Comparison of ENCODE assay signal across 14 cellular contexts in genomic region chr20:48659888-48660287, GRCh38.
DNase-seq lines count a peak whose midpoint lies in the region; ATAC-seq and TF ChIP-seq lines count a peak whose summit lies in the region.
"Had no signal": no experiment of that assay in that cellular context is flagged by ENCODE, and none has a peak within 500 bp of the region (broad histone marks: within the 10 kb centered on the region; RNA-seq: fewer than 3 reads in every experiment).

No MANE protein-coding gene starts in this region.

- CTCF ChIA-PET in activated CD4-positive, alpha-beta memory T cell treated with anti-CD3 and anti-CD28 coated beads for 36 hours (lab: Charles Lee), result interaction anchor here (5.5 kb wide), 1 partner anchor 248 kb away, joined by 171 read pairs; no protein-coding TSS in a partner anchor
- CTCF ChIA-PET in activated CD4-positive, alpha-beta memory T cell treated with anti-CD3 and anti-CD28 coated beads, Interleukin-2, amount 10 ng/mL, durations not matched to agents 7 days and 5 days (lab: Charles Lee), result interaction anchor here (0.7 to 2.9 kb wide), 2 partner anchors 246 to 249 kb away, joined by 3 to 18 read pairs; no protein-coding TSS in a partner anchor

- H3K9me3 ChIP-seq in T-helper 17 cell (ENCODE audit: control insufficient read depth, low read length, poor library complexity, severe bottlenecking), result no peaks in the 10 kb centered on the region

- DNase-seq in activated CD4-positive, alpha-beta memory T cell treated with anti-CD3 and anti-CD28 coated beads for 36 hours, result no peak
- DNase-seq in activated CD4-positive, alpha-beta memory T cell treated with anti-CD3 and anti-CD28 coated beads, Interleukin-2, amount 10 ng/mL, durations not matched to agents 7 days and 5 days, result no peak
- no peak for DNase-seq in T-helper 17 cell
- DNase-seq in endothelial cell (ENCODE audit: low spot score), result no peak
- no peak for DNase-seq in left colon
- no peak for DNase-seq in stimulated activated naive CD4-positive, alpha-beta T cell treated with Interleukin-2 at 50 U/mL for 16 hours (lab: John Stamatoyannopoulos, UW)
- no peak for DNase-seq in NCI-H1105 treated with DMSO at 0.1 percent for 48 hours (lab: John Stamatoyannopoulos, UW)
- DNase-seq: activated CD4-positive, alpha-beta T cell treated with anti-CD3 and anti-CD28 coated beads for 1 hour; activated effector memory CD4-positive, alpha-beta T cell treated with Interleukin-2 at 50 U/mL for 16 hours; KBM-7; NCI-H2029; stimulated activated CD4-positive, alpha-beta T cell treated with anti-CD3 and anti-CD28 coated beads, Interleukin-12 subunit alpha, Interleukin-12 subunit beta, amount 100 ng/mL, for 4 hours had no signal

- H3K27ac ChIP-seq in temporal lobe (ENCODE audit: low read depth, low read length), result peak overlapping the region; percentile 98
- H3K27ac ChIP-seq: cardiac muscle cell had no signal

- H3K4me3 Mint-ChIP-seq in activated CD4-positive, alpha-beta memory T cell treated with anti-CD3 and anti-CD28 coated beads for 36 hours, result no peak overlapping the region
- no peak overlapping the region for H3K4me3 Mint-ChIP-seq in activated CD4-positive, alpha-beta memory T cell treated with anti-CD3 and anti-CD28 coated beads, Interleukin-2, amount 10 ng/mL, durations not matched to agents 7 days and 5 days
- H3K4me3 Mint-ChIP-seq in T-helper 17 cell (no peak overlapping the region), endothelial cell (ENCODE audit: unreplicated experiment) (peak overlapping the region; percentile 47)

- intact Hi-C loops in activated CD4-positive, alpha-beta memory T cell treated with anti-CD3 and anti-CD28 coated beads for 36 hours (cut with micrococcal nuclease), result loop anchor here (5.0 kb wide), 1 partner anchor 157 kb away; no protein-coding TSS in a partner anchor
- intact Hi-C loops in left colon (cut with DNase I, micrococcal nuclease), result loop anchor here in 1 of 2 donors (5.0 kb wide), 1 partner anchor 247 kb away; no protein-coding TSS in a partner anchor

- H3K27me3 Mint-ChIP-seq in activated CD4-positive, alpha-beta memory T cell treated with anti-CD3 and anti-CD28 coated beads for 36 hours, result no peaks in the 10 kb centered on the region
- no peaks in the 10 kb centered on the region for H3K27me3 Mint-ChIP-seq in activated CD4-positive, alpha-beta memory T cell treated with anti-CD3 and anti-CD28 coated beads, Interleukin-2, amount 10 ng/mL, durations not matched to agents 7 days and 5 days
- H3K27me3 Mint-ChIP-seq in T-helper 17 cell (no peaks in the 10 kb centered on the region), endothelial cell (ENCODE audit: unreplicated experiment) (peaks cover 27% of the 10 kb centered on the region)

- ATAC-seq in T-helper 17 cell (no peak), left colon (no peak)

- peaks cover 4% of the 10 kb centered on the region for H3K9me3 Mint-ChIP-seq in activated CD4-positive, alpha-beta memory T cell treated with anti-CD3 and anti-CD28 coated beads for 36 hours
- H3K9me3 Mint-ChIP-seq in activated CD4-positive, alpha-beta memory T cell treated with anti-CD3 and anti-CD28 coated beads, Interleukin-2, amount 10 ng/mL, durations not matched to agents 7 days and 5 days, result no peaks in the 10 kb centered on the region
- no peaks in the 10 kb centered on the region for H3K9me3 Mint-ChIP-seq in endothelial cell (ENCODE audit: unreplicated experiment)

- TF ChIP-seq CTCF in endothelial cell (IDR thresholded peaks at IDR 0.05; ENCODE audit: unreplicated experiment), result no peak

- POLR2A ChIA-PET in activated CD4-positive, alpha-beta memory T cell treated with anti-CD3 and anti-CD28 coated beads for 36 hours (lab: Charles Lee), result no interaction called here
- POLR2A ChIA-PET in activated CD4-positive, alpha-beta memory T cell treated with anti-CD3 and anti-CD28 coated beads, Interleukin-2, amount 10 ng/mL, durations not matched to agents 7 days and 5 days (lab: Charles Lee), result no interaction called here

- H3K27ac Mint-ChIP-seq in activated CD4-positive, alpha-beta memory T cell treated with anti-CD3 and anti-CD28 coated beads for 36 hours, result peak overlapping the region; percentile 47
- no peak overlapping the region for H3K27ac Mint-ChIP-seq in activated CD4-positive, alpha-beta memory T cell treated with anti-CD3 and anti-CD28 coated beads, Interleukin-2, amount 10 ng/mL, durations not matched to agents 7 days and 5 days
- H3K27ac Mint-ChIP-seq in T-helper 17 cell (peak overlapping the region; percentile 86), endothelial cell (ENCODE audit: unreplicated experiment) (peak overlapping the region; percentile 79)

- H3K4me1 Mint-ChIP-seq in activated CD4-positive, alpha-beta memory T cell treated with anti-CD3 and anti-CD28 coated beads for 36 hours (ENCODE audit: low read depth), result peaks cover 1% of the 10 kb centered on the region
- H3K4me1 Mint-ChIP-seq in activated CD4-positive, alpha-beta memory T cell treated with anti-CD3 and anti-CD28 coated beads, Interleukin-2, amount 10 ng/mL, durations not matched to agents 7 days and 5 days, result peaks cover 13% of the 10 kb centered on the region
- peaks cover 38% of the 10 kb centered on the region for H3K4me1 Mint-ChIP-seq in T-helper 17 cell
- H3K4me1 Mint-ChIP-seq in endothelial cell (ENCODE audit: unreplicated experiment), result peaks cover 17% of the 10 kb centered on the region

- peaks cover 65% of the 10 kb centered on the region for H3K36me3 Mint-ChIP-seq in activated CD4-positive, alpha-beta memory T cell treated with anti-CD3 and anti-CD28 coated beads for 36 hours
- H3K36me3 Mint-ChIP-seq in activated CD4-positive, alpha-beta memory T cell treated with anti-CD3 and anti-CD28 coated beads, Interleukin-2, amount 10 ng/mL, durations not matched to agents 7 days and 5 days (ENCODE audit: low read depth), result peaks cover 82% of the 10 kb centered on the region
- peaks cover 37% of the 10 kb centered on the region for H3K36me3 Mint-ChIP-seq in T-helper 17 cell (ENCODE audit: low read depth)
- peaks cover 68% of the 10 kb centered on the region for H3K36me3 Mint-ChIP-seq in endothelial cell (ENCODE audit: low read depth, unreplicated experiment)
